21 cellular contexts compared by ENCODE assay signal in genomic region chr1:244197851-244198375, GRCh38.
"Had no signal": no experiment of that assay in that cellular context is flagged by ENCODE, and none has a peak within 500 bp of the region (broad histone marks: within the 10 kb centered on the region; RNA-seq: fewer than 3 reads in every experiment).

No MANE protein-coding gene starts in this region.

- H3K4me3 Mint-ChIP-seq: activated T-cell treated with anti-CD3 and anti-CD28 coated beads, Interleukin-2, amount 50 U/mL, for 24 hours; activated T-helper 17 cell treated with anti-CD3 and anti-CD28 coated beads, Interleukin-2, amount 50 U/mL, for 72 hours; central memory CD8-positive, alpha-beta T cell; natural killer cell treated with Interleukin-12 subunit alpha and Interleukin-12 subunit beta and Interleukin-15 and Interleukin-18, amount 100 ng/mL, for 72 hours; stimulated activated naive CD8-positive, alpha-beta T cell treated with anti-CD3 and anti-CD28 coated beads, Interleukin-15, Interleukin-2, amounts not matched to agents 100 ng/mL and 50 ng/mL, for 24 hours; T-helper 2 cell treated with Interferon-gamma antibody and Interleukin-4, amounts not matched to agents 5 μg/mL and 100 μg/mL, for 36 hours had no signal

- H3K27ac ChIP-seq: ascending aorta, brain microvascular endothelial cell, colonic mucosa, parathyroid adenoma, tibial artery, vagina had no signal

- H3K9me3 Mint-ChIP-seq: activated naive CD4-positive, alpha-beta T cell treated with anti-CD3 and anti-CD28 coated beads, Interleukin-2, amount 50 U/mL, for 72 hours; activated T-cell treated with anti-CD3 and anti-CD28 coated beads, Interleukin-2, amount 50 U/mL, for 24 hours; activated T-helper 17 cell treated with anti-CD3 and anti-CD28 coated beads, Interleukin-2, amount 50 U/mL, for 72 hours; central memory CD8-positive, alpha-beta T cell; natural killer cell treated with Interleukin-12 subunit alpha and Interleukin-12 subunit beta and Interleukin-15 and Interleukin-18, amount 100 ng/mL, for 72 hours; stimulated activated naive CD8-positive, alpha-beta T cell treated with anti-CD3 and anti-CD28 coated beads, Interleukin-15, Interleukin-2, amounts not matched to agents 100 ng/mL and 50 ng/mL, for 24 hours; T-helper 2 cell treated with Interferon-gamma antibody and Interleukin-4, amounts not matched to agents 5 μg/mL and 100 μg/mL, for 36 hours had no signal

- ATAC-seq: activated naive CD4-positive, alpha-beta T cell treated with anti-CD3 and anti-CD28 coated beads, Interleukin-2, amount 50 U/mL, for 72 hours; activated T-helper 17 cell treated with anti-CD3 and anti-CD28 coated beads, Interleukin-2, amount 50 U/mL, for 72 hours; left ventricle myocardium superior; right cardiac atrium had no signal

- H3K4me1 Mint-ChIP-seq: activated T-helper 17 cell treated with anti-CD3 and anti-CD28 coated beads, Interleukin-2, amount 50 U/mL, for 72 hours; central memory CD8-positive, alpha-beta T cell had no signal

- H3K36me3 Mint-ChIP-seq: activated naive CD4-positive, alpha-beta T cell treated with anti-CD3 and anti-CD28 coated beads, Interleukin-2, amount 50 U/mL, for 72 hours; natural killer cell treated with Interleukin-12 subunit alpha and Interleukin-12 subunit beta and Interleukin-15 and Interleukin-18, amount 100 ng/mL, for 72 hours had no signal

- H3K27me3 Mint-ChIP-seq: activated T-cell treated with anti-CD3 and anti-CD28 coated beads, Interleukin-2, amount 50 U/mL, for 24 hours; activated T-helper 17 cell treated with anti-CD3 and anti-CD28 coated beads, Interleukin-2, amount 50 U/mL, for 72 hours had no signal

- H3K27ac Mint-ChIP-seq: activated naive CD4-positive, alpha-beta T cell treated with anti-CD3 and anti-CD28 coated beads, Interleukin-2, amount 50 U/mL, for 72 hours; activated T-cell treated with anti-CD3 and anti-CD28 coated beads, Interleukin-2, amount 50 U/mL, for 24 hours; activated T-helper 17 cell treated with anti-CD3 and anti-CD28 coated beads, Interleukin-2, amount 50 U/mL, for 72 hours; natural killer cell treated with Interleukin-12 subunit alpha and Interleukin-12 subunit beta and Interleukin-15 and Interleukin-18, amount 100 ng/mL, for 72 hours; stimulated activated naive CD8-positive, alpha-beta T cell treated with anti-CD3 and anti-CD28 coated beads, Interleukin-15, Interleukin-2, amounts not matched to agents 100 ng/mL and 50 ng/mL, for 24 hours; T-helper 2 cell treated with Interferon-gamma antibody and Interleukin-4, amounts not matched to agents 5 μg/mL and 100 μg/mL, for 36 hours had no signal

- DNase-seq: activated CD4-positive, alpha-beta T cell treated with anti-CD3 and anti-CD28 coated beads, Interleukin-2, amount 50 U/mL, for 4 hours; activated CD8-positive, alpha-beta memory T cell treated with anti-CD3 and anti-CD28 coated beads for 24 hours; activated CD8-positive, alpha-beta memory T cell treated with anti-CD3 and anti-CD28 coated beads, Interleukin-2, amount 50 U/mL, for 4 hours; activated T-cell treated with anti-CD3 and anti-CD28 coated beads, Interleukin-2, amount 50 U/mL, for 24 hours; brain microvascular endothelial cell; colonic mucosa; foreskin fibroblast; hippocampal formation; left ventricle myocardium superior; right cardiac atrium; stimulated activated CD4-positive, alpha-beta T cell treated with anti-CD3 and anti-CD28 coated beads, Interleukin-1b, Interleukin-23, amount 100 ng/mL, for 48 hours; tibial artery had no signal
